ENCODE assay signal across 8 cellular contexts in the genomic region with DNA sequence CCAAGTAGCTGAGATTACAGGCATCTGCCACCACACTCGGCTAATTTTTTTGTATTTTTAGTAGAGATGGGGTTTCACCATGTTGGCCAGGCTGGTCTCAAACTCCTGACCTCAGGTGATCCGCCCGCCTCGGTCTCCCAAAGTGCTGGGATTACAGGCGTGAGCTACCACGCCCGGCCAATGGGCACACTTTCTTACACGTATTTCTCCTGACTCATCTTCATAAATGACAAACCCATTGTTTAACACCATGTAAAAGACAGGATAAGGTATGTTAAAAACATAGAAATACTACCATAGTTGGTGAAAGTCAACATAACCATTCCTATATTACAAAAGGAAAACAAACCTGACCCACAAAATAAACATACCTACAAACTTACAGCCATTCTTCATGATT. TPM values are rescaled to one million over a fixed set of nuclear protein-coding genes. Genes with fewer than 3 reads are reported as not detected.
DNase-seq lines count a peak whose midpoint lies in the region; ATAC-seq, FAIRE-seq and TF ChIP-seq lines count a peak whose summit lies in the region.
"Not testable (repeated sequence)": the region's sequence is repeated elsewhere in the genome, so short reads cannot be mapped to it uniquely, and the experiment has no call there.

No MANE protein-coding gene starts in this region.

- intact Hi-C loops in activated T-helper 2 cell treated with anti-CD3 and anti-CD28 coated beads, Interferon-gamma antibody, Interleukin-2, Interleukin-4, amounts not matched to agents 10 μg/mL and 5 μg/mL and 100 μg/mL, durations not matched to agents 14 hours and 24 hours and 36 hours (cut with micrococcal nuclease) = loop anchor here (5.0 kb wide), 2 partner anchors 191 to 554 kb away; no protein-coding TSS in a partner anchor

- peaks cover 32% of the 10 kb centered on the region for H3K36me3 ChIP-seq in BLaER1
- H3K36me3 ChIP-seq in HUES48 (ENCODE audit: control insufficient read depth, insufficient read depth, low read length) = peaks cover 34% of the 10 kb centered on the region
- peaks cover 13 to 28% of the 10 kb centered on the region in 2 experiments for H3K36me3 ChIP-seq in SK-N-SH (replicated peaks in 1 of 2; ENCODE audit: control insufficient read depth in 1 of 2, insufficient read depth in 2 of 2, low read length in 1 of 2)
- not testable (repeated sequence) for H3K36me3 ChIP-seq in cardiac muscle cell; small intestine (ENCODE audit: control insufficient read depth in 2 of 2, insufficient read depth in 2 of 2, low read length in 2 of 2)

- H3K27me3 Mint-ChIP-seq in activated T-helper 2 cell treated with anti-CD3 and anti-CD28 coated beads, Interferon-gamma antibody, Interleukin-2, Interleukin-4, amounts not matched to agents 10 μg/mL and 5 μg/mL and 100 μg/mL, durations not matched to agents 14 hours and 24 hours and 36 hours (ENCODE audit: low read depth); naive thymus-derived CD8-positive, alpha-beta T cell: not testable (repeated sequence)

- POLR2A ChIA-PET in SK-N-SH (lab: Yijun Ruan, JAX); naive thymus-derived CD8-positive, alpha-beta T cell (lab: Charles Lee): not testable (repeated sequence)

- CTCF ChIA-PET in SK-N-SH (lab: Yijun Ruan, JAX) = interaction anchor here (1.4 to 6.9 kb wide), 5 partner anchors 10 to 152 kb away, joined by 3 to 48 read pairs (median 5); no protein-coding TSS in a partner anchor

- not testable (repeated sequence) for DNase-seq in SK-N-SH; activated T-helper 2 cell treated with anti-CD3 and anti-CD28 coated beads, Interferon-gamma antibody, Interleukin-2, Interleukin-4, amounts not matched to agents 10 μg/mL and 5 μg/mL and 100 μg/mL, durations not matched to agents 14 hours and 24 hours and 36 hours (ENCODE audit: low spot score); coronary artery (ENCODE audit: low spot score); cardiac muscle cell (ENCODE audit: low read depth in 1 of 2, low spot score in 1 of 2); naive thymus-derived CD8-positive, alpha-beta T cell
- peak; percentile 25 for DNase-seq in small intestine

- TF ChIP-seq EP300 in SK-N-SH (IDR thresholded peaks at IDR 0.05; ENCODE audit: borderline replicate concordance in 1 of 2, low read depth in 1 of 2, low read length in 1 of 2) = not testable (repeated sequence)

- H4K20me1 ChIP-seq in BLaER1 = peaks cover 69% of the 10 kb centered on the region
- H4K20me1 ChIP-seq in SK-N-SH (ENCODE audit: insufficient read depth) = peaks cover 54% of the 10 kb centered on the region

- H3K27me3 ChIP-seq in BLaER1; HUES48 (ENCODE audit: control insufficient read depth, insufficient read depth, low read length); SK-N-SH (ENCODE audit: insufficient read depth); cardiac muscle cell; small intestine (ENCODE audit: control insufficient read depth in 2 of 2, insufficient read depth in 2 of 2, low read length in 2 of 2): not testable (repeated sequence)

- ATAC-seq in naive thymus-derived CD8-positive, alpha-beta T cell = not testable (repeated sequence)

- H3K27ac Mint-ChIP-seq in activated T-helper 2 cell treated with anti-CD3 and anti-CD28 coated beads, Interferon-gamma antibody, Interleukin-2, Interleukin-4, amounts not matched to agents 10 μg/mL and 5 μg/mL and 100 μg/mL, durations not matched to agents 14 hours and 24 hours and 36 hours = not testable (repeated sequence)
- H3K27ac Mint-ChIP-seq in naive thymus-derived CD8-positive, alpha-beta T cell = peak overlapping the region in 6 of 10 donors; percentile 14 to 100 (median 36)

- not testable (repeated sequence) for H3K9me3 Mint-ChIP-seq in activated T-helper 2 cell treated with anti-CD3 and anti-CD28 coated beads, Interferon-gamma antibody, Interleukin-2, Interleukin-4, amounts not matched to agents 10 μg/mL and 5 μg/mL and 100 μg/mL, durations not matched to agents 14 hours and 24 hours and 36 hours; naive thymus-derived CD8-positive, alpha-beta T cell

- TF ChIP-seq RAD21 in SK-N-SH (IDR thresholded peaks at IDR 0.05; ENCODE audit: low read length) = not testable (repeated sequence)

- H3K4me1 Mint-ChIP-seq in activated T-helper 2 cell treated with anti-CD3 and anti-CD28 coated beads, Interferon-gamma antibody, Interleukin-2, Interleukin-4, amounts not matched to agents 10 μg/mL and 5 μg/mL and 100 μg/mL, durations not matched to agents 14 hours and 24 hours and 36 hours (ENCODE audit: low read depth) = peaks cover 39% of the 10 kb centered on the region
- peaks cover 29 to 84% (median 72%) of the 10 kb centered on the region in 4 donors for H3K4me1 Mint-ChIP-seq in naive thymus-derived CD8-positive, alpha-beta T cell

- peak overlapping the region; percentile 17 for H3K4me3 Mint-ChIP-seq in activated T-helper 2 cell treated with anti-CD3 and anti-CD28 coated beads, Interferon-gamma antibody, Interleukin-2, Interleukin-4, amounts not matched to agents 10 μg/mL and 5 μg/mL and 100 μg/mL, durations not matched to agents 14 hours and 24 hours and 36 hours (ENCODE audit: low read depth)
- H3K4me3 Mint-ChIP-seq in naive thymus-derived CD8-positive, alpha-beta T cell = peak overlapping the region in 9 of 10 donors; percentile 22 to 100 (median 65)

- H3K4me1 ChIP-seq in BLaER1 = peaks cover 52% of the 10 kb centered on the region
- peaks cover 16% of the 10 kb centered on the region for H3K4me1 ChIP-seq in HUES48 (ENCODE audit: control insufficient read depth, insufficient read depth, low read length)
- not testable (repeated sequence) for H3K4me1 ChIP-seq in SK-N-SH (ENCODE audit: control insufficient read depth in 1 of 2, insufficient read depth in 2 of 2, low read depth in 1 of 2, low read length in 1 of 2); small intestine (ENCODE audit: control insufficient read depth in 2 of 2, insufficient read depth in 1 of 2, low read depth in 1 of 2, low read length in 1 of 2)
- peaks cover 20% of the 10 kb centered on the region for H3K4me1 ChIP-seq in cardiac muscle cell (ENCODE audit: low read depth)

- peaks cover 90% of the 10 kb centered on the region for H3K79me2 ChIP-seq in SK-N-SH (ENCODE audit: insufficient read depth)

- H3K27ac ChIP-seq in BLaER1; HUES48 (ENCODE audit: low read depth, low read length); SK-N-SH (ENCODE audit: low read depth in 2 of 2, low read length in 1 of 2); coronary artery; cardiac muscle cell; small intestine (ENCODE audit: low read depth in 1 of 2, low read length in 1 of 2): not testable (repeated sequence)

- not testable (repeated sequence) for TF ChIP-seq CTCF in SK-N-SH (IDR thresholded peaks at IDR 0.05); coronary artery (IDR thresholded peaks at IDR 0.05); cardiac muscle cell (IDR thresholded peaks at IDR 0.05; ENCODE audit: low read depth, low read length)

- H3K9ac ChIP-seq in BLaER1 = peak overlapping the region; percentile 98; the same call in 1 of the 2 replicates
- H3K9ac ChIP-seq in HUES48 (ENCODE audit: low read depth, low read length); SK-N-SH: not testable (repeated sequence)

- H2AFZ ChIP-seq in SK-N-SH (ENCODE audit: low read depth) = not testable (repeated sequence)

- H3F3A ChIP-seq in SK-N-SH (replicated peaks; ENCODE audit: insufficient read depth) = peaks cover 36% of the 10 kb centered on the region

- H3K9me3 ChIP-seq in BLaER1; HUES48 (ENCODE audit: control insufficient read depth, insufficient read depth, low read length); SK-N-SH; cardiac muscle cell (ENCODE audit: low read depth); small intestine (ENCODE audit: control insufficient read depth, low read depth): not testable (repeated sequence)

- H3K4me3 ChIP-seq in BLaER1 = peak overlapping the region; percentile 79; the same call in 1 of the 2 replicates
- H3K4me3 ChIP-seq in HUES48 (ENCODE audit: low read depth, low read length) = 0 out of 2 replicates have a peak overlapping the region, but pooled peaks have one; percentile 98
- H3K4me3 ChIP-seq in SK-N-SH (ENCODE audit: low read depth in 2 of 2, low read length in 1 of 2) = peak overlapping the region in 1 of 2 experiments; percentile 75; a peak in 1 of 4 replicates
- H3K4me3 ChIP-seq in coronary artery = peak overlapping the region; percentile 1
- peak overlapping the region; percentile 78 for H3K4me3 ChIP-seq in cardiac muscle cell
- H3K4me3 ChIP-seq in small intestine (ENCODE audit: low read depth in 1 of 2, low read length in 2 of 2) = not testable (repeated sequence)

- not testable (repeated sequence) for FAIRE-seq in small intestine (lab: Jason Lieb, UNC)

- peaks cover 38% of the 10 kb centered on the region for H3K36me3 Mint-ChIP-seq in activated T-helper 2 cell treated with anti-CD3 and anti-CD28 coated beads, Interferon-gamma antibody, Interleukin-2, Interleukin-4, amounts not matched to agents 10 μg/mL and 5 μg/mL and 100 μg/mL, durations not matched to agents 14 hours and 24 hours and 36 hours (ENCODE audit: low read depth)
- peaks cover 0 to 34% (median 5%) of the 10 kb centered on the region in 3 donors for H3K36me3 Mint-ChIP-seq in naive thymus-derived CD8-positive, alpha-beta T cell

- H3K4me2 ChIP-seq in BLaER1 (peak overlapping the region; percentile 83), SK-N-SH (peak overlapping the region; percentile 87)

- H3K9me2 ChIP-seq in SK-N-SH = not testable (repeated sequence)

- WGBS in SK-N-SH (ENCODE audit: low lambda C conversion rate) = 82% methylated on average over 8 of the region's 8 CpGs
- WGBS in small intestine, 3 donors = 39 to 72% (median 55%) methylated on average over 8 of the region's 8 CpGs

RNA-seq across cellular contexts. Expression of a gene that starts 2.8 kb away (rescaled TPM):
- 25.6 and 33.1 TPM in 2 replicates for polyA plus RNA-seq in SK-N-SH (2012; rRNA removed)
- polyA plus RNA-seq in SK-N-SH (2012; cell fraction: cytosol; rRNA removed) = 18.1 and 26.1 TPM in 2 replicates
- polyA plus RNA-seq in SK-N-SH (2012; cell fraction: nucleus; rRNA removed) = 23.1 and 53.8 TPM in 2 replicates
- total RNA-seq in activated T-helper 2 cell treated with anti-CD3 and anti-CD28 coated beads, Interferon-gamma antibody, Interleukin-2, Interleukin-4, amounts not matched to agents 10 μg/mL and 5 μg/mL and 100 μg/mL, durations not matched to agents 14 hours and 24 hours and 36 hours = 70.0 and 71.4 TPM in 2 replicates
- total RNA-seq in cardiac muscle cell = 55.5 and 60.1 TPM in 2 replicates
- 38.9 and 50.2 TPM in 2 replicates for polyA plus RNA-seq in cardiac muscle cell
- total RNA-seq in naive thymus-derived CD8-positive, alpha-beta T cell = 10 to 100 TPM; 63.4 to 67.6 TPM
- polyA plus RNA-seq in naive thymus-derived CD8-positive, alpha-beta T cell = 10 to 100 TPM in 2 of 3 donors, 1 to 10 TPM in 1; 9.9 to 16.5 (median 10.8) TPM
- 10 to 100 TPM; 12.2 to 13.5 (median 12.3) TPM for polyA plus RNA-seq in small intestine
